ENCODE assay signal across 8 cellular contexts in the genomic region with DNA sequence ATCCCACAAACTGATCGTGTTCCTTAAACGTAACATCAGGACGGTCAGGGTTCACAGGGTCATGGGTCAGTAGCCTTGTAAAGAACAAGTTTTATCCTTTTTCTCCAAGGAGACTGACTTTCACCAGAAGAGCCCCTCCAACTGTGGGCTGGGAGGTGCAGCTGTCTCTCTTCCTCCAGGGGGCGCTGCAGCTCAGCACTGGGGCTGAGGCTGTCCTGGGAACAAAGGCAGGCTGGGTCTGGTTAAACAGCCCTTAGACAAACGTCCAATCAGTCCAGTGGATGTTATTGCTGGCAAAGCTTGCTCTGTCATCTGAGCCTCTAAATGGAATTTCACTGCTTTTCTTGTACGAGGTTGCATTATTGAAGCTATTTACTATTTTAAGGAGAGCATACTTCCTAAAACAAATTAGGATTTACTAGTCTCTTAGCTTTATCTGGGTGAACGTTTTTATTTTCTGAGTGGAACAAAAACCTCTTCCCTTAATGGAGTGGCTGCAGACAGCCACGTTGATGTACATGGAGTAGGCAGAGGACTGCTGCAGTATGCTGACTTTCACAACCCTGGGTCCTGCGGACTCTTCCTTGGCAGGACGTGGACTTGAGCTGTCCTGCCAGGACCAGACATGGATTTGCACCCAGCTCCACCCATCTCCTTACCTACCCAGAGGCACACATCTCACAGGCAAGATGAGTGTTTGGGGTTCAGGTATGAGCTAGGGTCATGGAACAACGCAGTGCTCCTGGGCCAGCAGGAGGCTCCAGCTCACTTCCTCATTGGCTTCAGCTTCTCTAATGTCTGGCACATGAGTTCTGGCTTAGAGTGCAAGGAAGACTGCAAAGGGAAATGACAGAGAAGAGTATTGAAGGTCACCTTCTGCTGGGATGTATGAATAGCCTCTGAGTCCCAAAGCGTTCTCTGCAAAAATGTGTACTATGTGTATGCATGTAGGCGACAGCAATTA. TPM values are rescaled to one million over a fixed set of nuclear protein-coding genes. Genes with fewer than 3 reads are reported as not detected.
DNase-seq lines count a peak whose midpoint lies in the region; ATAC-seq, FAIRE-seq and TF ChIP-seq lines count a peak whose summit lies in the region.

No MANE protein-coding gene starts in this region.

- H3K79me2 ChIP-seq in keratinocyte (ENCODE audit: control insufficient read depth, insufficient read depth, low read length), result peaks cover 23% of the 10 kb centered on the region

- TF ChIP-seq CTCF in GM10266 (IDR thresholded peaks at IDR 0.05; ENCODE audit: control insufficient read depth, insufficient read depth, low read depth, missing control alignments), result peak; percentile 89
- TF ChIP-seq CTCF in WI38 (IDR thresholded peaks at IDR 0.05; ENCODE audit: low read depth, low read length), result peak; percentile 95
- peak; percentile 79 for TF ChIP-seq CTCF in MCF 10A (IDR thresholded peaks at IDR 0.05; ENCODE audit: unreplicated experiment)
- peak; percentile 94 to 98 (median 98) for TF ChIP-seq CTCF in keratinocyte (optimal IDR thresholded peaks at IDR 0.05 in 1 of 3, IDR thresholded peaks at IDR 0.05 in 1 of 3, conservative IDR thresholded peaks at IDR 0.05 in 1 of 3; ENCODE audit: extremely low read depth in 1 of 3, insufficient read depth in 2 of 3, low read length in 3 of 3)

- H2AFZ ChIP-seq in keratinocyte (ENCODE audit: control insufficient read depth, low read length), result no peak overlapping the region

- no peak for ATAC-seq in HG03354 (IDR thresholded peaks at IDR 0.05; ENCODE audit: poor library complexity, severe bottlenecking, unreplicated experiment)
- ATAC-seq in GM21515 (IDR thresholded peaks at IDR 0.05; ENCODE audit: unreplicated experiment), result no peak

- H3K9me3 Mint-ChIP-seq in MCF 10A (ENCODE audit: unreplicated experiment), result no peaks in the 10 kb centered on the region

- peaks cover 3% of the 10 kb centered on the region for H3K9me1 ChIP-seq in keratinocyte (ENCODE audit: control insufficient read depth, extremely low read depth, insufficient read depth, low read length)

- peaks cover 94% of the 10 kb centered on the region for H3K36me3 Mint-ChIP-seq in MCF 10A (ENCODE audit: insufficient read depth, unreplicated experiment)

- no peak overlapping the region for H3K4me3 Mint-ChIP-seq in MCF 10A (ENCODE audit: unreplicated experiment)

- H3K36me3 ChIP-seq in keratinocyte (ENCODE audit: control insufficient read depth in 2 of 2, extremely low read depth in 1 of 2, insufficient read depth in 2 of 2, low read length in 2 of 2), result peaks cover 31 to 49% of the 10 kb centered on the region in 2 experiments

- peak; percentile 26 for FAIRE-seq in keratinocyte (lab: Jason Lieb, UNC)

- dilution Hi-C loops in keratinocyte (cut with MboI; ENCODE audit: extremely low pct_ligation_motif_present, low sequenced_read_pairs), result no loop called here

- POLR2A ChIA-PET in MCF 10A (lab: Yijun Ruan, JAX), result interaction anchor here (0.6 to 1.5 kb wide), 7 partner anchors 8 to 166 kb away, joined by 3 to 9 read pairs (median 4); a partner anchor contains a TSS

- BruUV-seq in MCF 10A (replicated peaks; lab: Mats Ljungman, UMichigan), result no TSS peak

- H3K4me2 ChIP-seq in keratinocyte (ENCODE audit: control insufficient read depth, extremely low read depth, insufficient read depth, low read depth, low read length), result no peak overlapping the region

- H3K27ac Mint-ChIP-seq in MCF 10A (ENCODE audit: low read depth, unreplicated experiment), result no peak overlapping the region

- intact Hi-C loops in MCF 10A (cut with micrococcal nuclease), result loop anchor here (10.0 kb wide), 1 partner anchor 343 kb away; no protein-coding TSS in a partner anchor

- no peaks in the 10 kb centered on the region for H3K27me3 Mint-ChIP-seq in MCF 10A (ENCODE audit: insufficient read depth, unreplicated experiment)

- DNase-seq in GM10266 (ENCODE audit: extremely low spot score) (no peak), NCI-H146 (lab: John Stamatoyannopoulos, UW) (peak; percentile 56), MCF 10A (ENCODE audit: unreplicated experiment) (peak; percentile 76), keratinocyte (ENCODE audit: low read depth, low spot score) (no peak)
- peak; percentile 39 to 61 for DNase-seq in stimulated activated CD4-positive, alpha-beta T cell treated with anti-CD3 and anti-CD28 coated beads, Interleukin-1b, Interleukin-23, amount 100 ng/mL, for 1 hour (ENCODE audit: low read depth in 2 of 2)

- no peaks in the 10 kb centered on the region for H3K27me3 ChIP-seq in keratinocyte (ENCODE audit: control insufficient read depth, extremely low read depth, insufficient read depth, low read length)

- peaks cover 17% of the 10 kb centered on the region for H4K20me1 ChIP-seq in keratinocyte (ENCODE audit: control insufficient read depth, extremely low read depth, insufficient read depth, low read length)

- peaks cover 4% of the 10 kb centered on the region for H3K4me1 ChIP-seq in keratinocyte (ENCODE audit: control insufficient read depth, extremely low read depth, insufficient read depth, low read length)

- no peak overlapping the region for H3K27ac ChIP-seq in keratinocyte (ENCODE audit: control insufficient read depth, insufficient read depth, low read length)

- H3K9ac ChIP-seq in keratinocyte (ENCODE audit: control insufficient read depth, extremely low read depth, insufficient read depth, low read length), result no peak overlapping the region

- H3K4me3 ChIP-seq in WI38 (ENCODE audit: low read depth, low read length), result no peak overlapping the region
- H3K4me3 ChIP-seq in keratinocyte (ENCODE audit: control insufficient read depth in 2 of 3, extremely low read depth in 1 of 3, insufficient read depth in 2 of 3, low read depth in 1 of 3, low read length in 3 of 3), result no peak overlapping the region

- CTCF ChIA-PET in MCF 10A (lab: Yijun Ruan, JAX), result interaction anchor here (0.5 to 12.9 kb wide), 41 partner anchors 8 to 1167 kb away, joined by 3 to 224 read pairs (median 4); a partner anchor contains a TSS

- H3K9me3 ChIP-seq in keratinocyte (ENCODE audit: control insufficient read depth, low read depth, low read length), result no peaks in the 10 kb centered on the region

- H3K4me1 Mint-ChIP-seq in MCF 10A (ENCODE audit: insufficient read depth, unreplicated experiment), result peaks cover 19% of the 10 kb centered on the region

RNA-seq across cellular contexts. Expression of a gene that starts 7.8 kb away (rescaled TPM):
- total RNA-seq in MCF 10A (2022), result 42.3 and 57.7 TPM in 2 replicates
- 22.1 to 37.5 TPM (median 35.9 TPM) in 3 replicates for polyA plus RNA-seq in keratinocyte
- 13.0 TPM for polyA plus RNA-seq in keratinocyte (2011; ENCODE audit: low read depth)
- polyA plus RNA-seq in keratinocyte (2011; cell fraction: cytosol; rRNA removed), result 17.8 and 19.9 TPM in 2 replicates
- 30.3 and 40.1 TPM in 2 replicates for polyA plus RNA-seq in keratinocyte (2011; cell fraction: nucleus; rRNA removed)
- polyA plus RNA-seq in keratinocyte (2012; ENCODE audit: low replicate concordance), result 12.1 and 26.2 TPM in 2 replicates
- 12.2 to 47.6 TPM (median 19.7 TPM) in 3 replicates for polyA minus RNA-seq in keratinocyte
- polyA minus RNA-seq in keratinocyte (2011; cell fraction: cytosol; rRNA and poly(A)+ RNA removed), result 48.7 TPM
- polyA minus RNA-seq in keratinocyte (2011; cell fraction: nucleus; rRNA and poly(A)+ RNA removed), result 8.0 and 18.8 TPM in 2 replicates

RNA-seq across cellular contexts. Expression of a gene that starts 36.9 kb away (rescaled TPM):
- 0.28 and 0.29 TPM in 2 replicates for total RNA-seq in MCF 10A (2022)
- not detected in 3 replicates for polyA plus RNA-seq in keratinocyte
- not detected for polyA plus RNA-seq in keratinocyte (2011; ENCODE audit: low read depth)
- 0.04 TPM in 2 replicates for polyA plus RNA-seq in keratinocyte (2011; cell fraction: cytosol; rRNA removed)
- not detected in 2 replicates for polyA plus RNA-seq in keratinocyte (2011; cell fraction: nucleus; rRNA removed)
- polyA plus RNA-seq in keratinocyte (2012; ENCODE audit: low replicate concordance), result 0.11 TPM in 1 of 2 replicates, not detected in the other
- polyA minus RNA-seq in keratinocyte, result not detected in 3 replicates
- not detected for polyA minus RNA-seq in keratinocyte (2011; cell fraction: cytosol; rRNA and poly(A)+ RNA removed)
- not detected in 2 replicates for polyA minus RNA-seq in keratinocyte (2011; cell fraction: nucleus; rRNA and poly(A)+ RNA removed)

Comparison
In these comparisons a context has a peak if more than half of its experiments do, and no peak if none do; other contexts are left out.
1. DNase-seq: peak in NCI-H146 (single experiment), MCF 10A (single experiment) and stimulated activated CD4-positive, alpha-beta T cell treated with anti-CD3 and anti-CD28 coated beads, Interleukin-1b, Interleukin-23, amount 100 ng/mL, for 1 hour (2 of 2); none in GM10266 (single experiment) and keratinocyte (single experiment).
2. Peak in every context shown above with its lines, with median percentiles within 50 percentile points of each other: CTCF ChIP-seq.